Comparison of ENCODE assay signal across 7 cellular contexts in the genomic region with DNA sequence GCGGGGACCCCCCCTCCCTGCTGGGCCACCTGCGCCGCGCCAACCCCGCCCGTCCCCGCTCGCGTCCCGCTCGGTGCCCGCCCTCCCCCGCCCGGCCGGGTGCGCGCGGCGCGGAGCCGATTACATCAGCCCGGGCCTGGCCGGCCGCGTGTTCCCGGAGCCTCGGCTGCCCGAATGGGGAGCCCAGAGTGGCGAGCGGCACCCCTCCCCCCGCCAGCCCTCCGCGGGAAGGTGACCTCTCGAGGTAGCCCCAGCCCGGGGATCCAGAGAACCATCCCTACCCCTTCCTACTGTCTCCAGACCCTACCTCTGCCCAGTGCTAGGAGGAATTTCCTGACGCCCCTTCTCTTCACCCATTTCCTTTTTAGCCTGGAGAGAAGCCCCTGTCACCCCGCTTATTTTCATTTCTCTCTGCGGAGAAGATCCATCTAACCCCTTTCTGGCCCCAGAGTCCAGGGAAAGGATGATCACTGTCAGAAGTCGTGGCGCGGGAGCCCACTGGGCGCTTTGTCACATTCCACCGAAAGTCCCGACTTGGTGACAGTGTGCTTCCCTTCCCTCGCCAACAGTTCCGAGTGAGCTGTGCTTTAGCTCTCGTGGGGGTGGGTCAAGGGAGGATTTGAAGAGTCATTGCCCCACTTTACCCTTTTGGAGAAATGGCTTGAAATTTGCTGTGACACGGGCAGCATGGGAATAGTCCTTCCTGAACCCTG. TPM values are rescaled to one million over a fixed set of nuclear protein-coding genes. Genes with fewer than 3 reads are reported as not detected.
DNase-seq lines count a peak whose midpoint lies in the region; ATAC-seq and TF ChIP-seq lines count a peak whose summit lies in the region.

No MANE protein-coding gene starts in this region.

- TF ChIP-seq POLR2A in lower leg skin (IDR thresholded peaks at IDR 0.05) = no peak

- no peaks in the 10 kb centered on the region for H3K36me3 ChIP-seq in colonic mucosa

- H3K27me3 Mint-ChIP-seq in activated CD4-positive, alpha-beta T cell treated with anti-CD3 and anti-CD28 coated beads for 36 hours = peaks cover 4% of the 10 kb centered on the region

- CTCF ChIA-PET in activated CD4-positive, alpha-beta T cell treated with anti-CD3 and anti-CD28 coated beads for 36 hours (lab: Charles Lee) = interaction anchor here (0.9 to 4.5 kb wide), 6 partner anchors 32 to 306 kb away, joined by 3 to 37 read pairs (median 4); no protein-coding TSS in a partner anchor

- peak; percentile 17 for DNase-seq in KG1 (lab: John Stamatoyannopoulos, UW)
- peak; percentile 87 for DNase-seq in activated CD4-positive, alpha-beta T cell treated with anti-CD3 and anti-CD28 coated beads for 36 hours
- DNase-seq in colonic mucosa = peak; percentile 83
- peak; percentile 51 to 92 for DNase-seq in lower leg skin (ENCODE audit: low spot score in 2 of 2)
- DNase-seq in stimulated activated CD4-positive, alpha-beta T cell treated with anti-CD3 and anti-CD28 coated beads, Interleukin-4, amount 100 ng/mL, for 4 hours = peak; percentile 64 to 67
- no peak for DNase-seq in middle frontal gyrus (ENCODE audit: extremely low spot score, low spot score)

- intact Hi-C loops in activated CD4-positive, alpha-beta T cell treated with anti-CD3 and anti-CD28 coated beads for 36 hours (cut with DNase I, micrococcal nuclease) = loop anchor here (1.0 to 10.0 kb wide), 14 partner anchors 47 to 615 kb away; a partner anchor contains a TSS
- intact Hi-C loops in colonic mucosa (cut with DNase I) = loop anchor here (5.0 kb wide), 1 partner anchor 230 kb away; no protein-coding TSS in a partner anchor
- intact Hi-C loops in lower leg skin (cut with DNase I; ENCODE audit: low total_unique reads) = no loop called here

- peaks cover 16% of the 10 kb centered on the region for H3K4me1 ChIP-seq in colonic mucosa

- ATAC-seq in activated CD4-positive, alpha-beta T cell treated with anti-CD3 and anti-CD28 coated beads for 36 hours = peak; percentile 37

- H3K9me3 Mint-ChIP-seq in activated CD4-positive, alpha-beta T cell treated with anti-CD3 and anti-CD28 coated beads for 36 hours (ENCODE audit: low read depth) = no peaks in the 10 kb centered on the region

- peaks cover 35% of the 10 kb centered on the region for H3K36me3 Mint-ChIP-seq in activated CD4-positive, alpha-beta T cell treated with anti-CD3 and anti-CD28 coated beads for 36 hours (ENCODE audit: low read depth)

- 6 to 8% methylated on average over 17 to 34 of the region's 48 CpGs for WGBS in lower leg skin, 2 donors

- TF ChIP-seq CTCF in GM12875 (IDR thresholded peaks at IDR 0.05; ENCODE audit: borderline replicate concordance, insufficient read depth, low read depth, low read length) = no peak
- TF ChIP-seq CTCF in colonic mucosa (IDR thresholded peaks at IDR 0.05) = no peak
- TF ChIP-seq CTCF in lower leg skin (IDR thresholded peaks at IDR 0.05) = no peak

- H3K9ac ChIP-seq in colonic mucosa (ENCODE audit: low read depth in 2 of 2, low read length in 2 of 2) = peak overlapping the region; percentile 97 to 100

- peak overlapping the region; percentile 96 for H3K4me3 Mint-ChIP-seq in activated CD4-positive, alpha-beta T cell treated with anti-CD3 and anti-CD28 coated beads for 36 hours

- peak overlapping the region; percentile 98 for H3K27ac ChIP-seq in colonic mucosa

- POLR2A ChIA-PET in activated CD4-positive, alpha-beta T cell treated with anti-CD3 and anti-CD28 coated beads for 36 hours (lab: Charles Lee) = no interaction called here

- H3K27ac Mint-ChIP-seq in activated CD4-positive, alpha-beta T cell treated with anti-CD3 and anti-CD28 coated beads for 36 hours = peak overlapping the region; percentile 88

- no peaks in the 10 kb centered on the region for H3K27me3 ChIP-seq in colonic mucosa

- no peaks in the 10 kb centered on the region for H3K9me3 ChIP-seq in colonic mucosa

- peaks cover 27% of the 10 kb centered on the region for H3K4me1 Mint-ChIP-seq in activated CD4-positive, alpha-beta T cell treated with anti-CD3 and anti-CD28 coated beads for 36 hours

- H3K4me3 ChIP-seq in GM12875 (ENCODE audit: low read depth, low read length) (peak overlapping the region; percentile 72), colonic mucosa (peak overlapping the region; percentile 80), lower leg skin (ENCODE audit: low read depth, poor library complexity, severe bottlenecking) (peak overlapping the region; percentile 85)

RNA-seq across cellular contexts. Expression of a gene that starts 2.0 kb away (rescaled TPM):
- total RNA-seq in activated CD4-positive, alpha-beta T cell treated with anti-CD3 and anti-CD28 coated beads for 36 hours = 10 to 100 TPM; 64.6 to 72.8 TPM
- total RNA-seq in colonic mucosa = 100 to 1,000 TPM; 113 to 216 TPM
- 10 to 100 TPM; 36.2 to 91.3 (median 70.4) TPM for total RNA-seq in lower leg skin
